ENCODE assay signal across 9 cellular contexts in the genomic region with DNA sequence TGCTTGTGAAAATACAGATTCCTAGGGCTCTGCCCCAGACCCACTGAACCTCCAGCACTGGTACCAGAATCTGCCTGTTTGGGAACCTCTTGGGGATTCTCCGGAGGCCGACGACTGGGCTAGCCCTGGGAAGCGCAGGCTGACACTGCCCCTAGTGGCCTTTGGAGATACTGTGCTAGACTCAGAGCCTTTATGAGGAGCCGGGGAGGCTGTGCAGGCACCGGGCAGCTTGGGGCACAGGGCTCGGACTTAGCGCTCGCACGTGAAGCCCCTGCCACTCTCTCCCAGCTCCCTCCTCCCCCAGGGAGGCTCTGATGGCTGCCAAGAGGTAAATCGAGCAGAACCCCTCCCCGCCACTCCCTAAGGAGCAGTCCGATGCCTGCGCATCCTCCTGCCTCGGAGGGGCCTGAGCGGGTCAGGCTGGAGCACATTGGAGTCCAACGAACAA.
A peak's percentile ranks its signal among the peaks of the same experiment; 100 is the strongest.
DNase-seq lines count a peak whose midpoint lies in the region; ATAC-seq lines count a peak whose summit lies in the region.
"Had no signal": no experiment of that assay in that cellular context is flagged by ENCODE, and none has a peak within 500 bp of the region (broad histone marks: within the 10 kb centered on the region; RNA-seq: fewer than 3 reads in every experiment).

No MANE protein-coding gene starts in this region.

- no peak overlapping the region for H3K4me3 ChIP-seq in MG63
- H3K4me3 ChIP-seq in aorta (ENCODE audit: low read length in 2 of 2) = no peak overlapping the region

- H3K4me3 Mint-ChIP-seq in activated naive CD4-positive, alpha-beta T cell treated with anti-CD3 and anti-CD28 coated beads for 36 hours = no peak overlapping the region

- peak; percentile 42 for DNase-seq in activated naive CD4-positive, alpha-beta T cell treated with anti-CD3 and anti-CD28 coated beads for 36 hours
- no peak for DNase-seq in activated naive CD4-positive, alpha-beta T cell treated with Interleukin-2 at 50 U/mL for 16 hours
- peak; percentile 32 for DNase-seq in H4 (ENCODE audit: low spot score)
- DNase-seq in MG63 = peak; percentile 50
- peak; percentile 32 for DNase-seq in UCSD-AML1 (lab: John Stamatoyannopoulos, UW; ENCODE audit: unreplicated experiment)
- DNase-seq in fibroblast of gingiva (ENCODE audit: low read depth) = peak; percentile 13
- DNase-seq in mucosa of gallbladder (ENCODE audit: low spot score) = peak; percentile 56
- peak; percentile 75 to 88 for DNase-seq in aorta
- DNase-seq: naive B cell had no signal

- peak; percentile 84 for ATAC-seq in aorta (ENCODE audit: low FRiP score)

- H3K4me1 ChIP-seq in aorta (ENCODE audit: control insufficient read depth in 1 of 2, insufficient read depth in 2 of 2, low read length in 2 of 2) = peaks cover 6 to 9% of the 10 kb centered on the region in 2 donors

- no peaks in the 10 kb centered on the region for H3K36me3 ChIP-seq in MG63
- H3K36me3 ChIP-seq in aorta (ENCODE audit: control insufficient read depth in 1 of 2, insufficient read depth in 2 of 2, low read length in 1 of 2) = no peaks in the 10 kb centered on the region

- H3K27me3 ChIP-seq in MG63 (no peaks in the 10 kb centered on the region), aorta (ENCODE audit: control insufficient read depth in 1 of 2, insufficient read depth in 2 of 2, low read length in 1 of 2) (no peaks in the 10 kb centered on the region)

- H3K9me3 ChIP-seq in MG63 (no peaks in the 10 kb centered on the region), aorta (ENCODE audit: control insufficient read depth, low read length) (no peaks in the 10 kb centered on the region)

- CTCF ChIA-PET in activated naive CD4-positive, alpha-beta T cell treated with anti-CD3 and anti-CD28 coated beads for 36 hours (lab: Charles Lee) = interaction anchor here (1.0 to 1.2 kb wide), 2 partner anchors 97 to 736 kb away, joined by 3 read pairs; no protein-coding TSS in a partner anchor

- H3K36me3 Mint-ChIP-seq in activated naive CD4-positive, alpha-beta T cell treated with anti-CD3 and anti-CD28 coated beads for 36 hours (ENCODE audit: low read depth) = no peaks in the 10 kb centered on the region
- H3K36me3 Mint-ChIP-seq: naive B cell had no signal

- no peaks in the 10 kb centered on the region for H3K9me3 Mint-ChIP-seq in activated naive CD4-positive, alpha-beta T cell treated with anti-CD3 and anti-CD28 coated beads for 36 hours

- no peaks in the 10 kb centered on the region for H3K4me1 Mint-ChIP-seq in activated naive CD4-positive, alpha-beta T cell treated with anti-CD3 and anti-CD28 coated beads for 36 hours (ENCODE audit: low read depth)
- H3K4me1 Mint-ChIP-seq: naive B cell had no signal

- no peak overlapping the region for H3K27ac Mint-ChIP-seq in activated naive CD4-positive, alpha-beta T cell treated with anti-CD3 and anti-CD28 coated beads for 36 hours

- H3K27me3 Mint-ChIP-seq in activated naive CD4-positive, alpha-beta T cell treated with anti-CD3 and anti-CD28 coated beads for 36 hours (ENCODE audit: low read depth) = no peaks in the 10 kb centered on the region

- 33 to 36% methylated on average over 17 of the region's 17 CpGs for WGBS in aorta, 2 donors

- intact Hi-C loops in activated naive CD4-positive, alpha-beta T cell treated with anti-CD3 and anti-CD28 coated beads for 36 hours (cut with micrococcal nuclease) = loop anchor here (5.0 kb wide), 1 partner anchor 406 kb away; no protein-coding TSS in a partner anchor
- intact Hi-C loops in aorta (cut with DNase I) = loop anchor here (2.0 to 10.0 kb wide), 6 partner anchors 67 to 736 kb away; no protein-coding TSS in a partner anchor

- no peak overlapping the region for H3K27ac ChIP-seq in aorta (ENCODE audit: low read depth in 1 of 2, low read length in 2 of 2)
